ENCODE assay signal across 13 cellular contexts in genomic region chr1:116066868-116067563, GRCh38. TPM values are rescaled to one million over a fixed set of nuclear protein-coding genes. Genes with fewer than 3 reads are reported as not detected.
DNase-seq lines count a peak whose midpoint lies in the region; ATAC-seq and TF ChIP-seq lines count a peak whose summit lies in the region.
"Had no signal": no experiment of that assay in that cellular context is flagged by ENCODE, and none has a peak within 500 bp of the region (broad histone marks: within the 10 kb centered on the region; RNA-seq: fewer than 3 reads in every experiment).

No MANE protein-coding gene starts in this region.

- H3K18ac ChIP-seq in neuronal stem cell (ENCODE audit: low read length) = no peak overlapping the region

- peaks cover 17% of the 10 kb centered on the region for H3K27me3 Mint-ChIP-seq in activated naive CD8-positive, alpha-beta T cell treated with anti-CD3 and anti-CD28 coated beads, Interleukin-2, amount 50 U/mL, for 24 hours

- WGBS in neuronal stem cell (ENCODE audit: extremely low coverage in 2 of 2, insufficient read length in 2 of 2, insufficient replicate concordance in 1 of 2), 2 donors = no CpG with 5 or more reads among the region's 2 CpGs

- peaks cover 14% of the 10 kb centered on the region; the same call in 1 of the 2 replicates for H3K4me1 ChIP-seq in SJCRH30
- peaks cover 0 to 4% of the 10 kb centered on the region in 2 donors for H3K4me1 ChIP-seq in gastrocnemius medialis
- no peaks in the 10 kb centered on the region for H3K4me1 ChIP-seq in neuronal stem cell (ENCODE audit: control insufficient read depth in 2 of 2, insufficient read depth in 1 of 2, low read depth in 1 of 2, low read length in 2 of 2)
- H3K4me1 ChIP-seq in effector memory CD4-positive, alpha-beta T cell (ENCODE audit: control insufficient read depth, insufficient read depth, low read length, poor library complexity, severe bottlenecking) = no peaks in the 10 kb centered on the region

- TF ChIP-seq CTCF in fibroblast of pulmonary artery (IDR thresholded peaks at IDR 0.05; ENCODE audit: low read length, missing control alignments) (no peak), gastrocnemius medialis (IDR thresholded peaks at IDR 0.05 in 4 of 5, conservative IDR thresholded peaks at IDR 0.05 in 1 of 5) (no peak)

- H3K36me3 Mint-ChIP-seq in activated naive CD8-positive, alpha-beta T cell treated with anti-CD3 and anti-CD28 coated beads, Interleukin-2, amount 50 U/mL, for 24 hours (ENCODE audit: low read depth) = no peaks in the 10 kb centered on the region

- intact Hi-C loops in gastrocnemius medialis (cut with DNase I; ENCODE audit: low total_unique reads) = no loop called here

- no peak overlapping the region for H3K9ac ChIP-seq in neuronal stem cell (ENCODE audit: low read depth, low read length, poor library complexity)

- in situ Hi-C loops in gastrocnemius medialis (cut with MboI; ENCODE audit: low sequenced_read_pairs in 4 of 4) = no loop called here

- H3K9me3 ChIP-seq in SJCRH30 (replicated peaks) (no peaks in the 10 kb centered on the region), gastrocnemius medialis (no peaks in the 10 kb centered on the region), neuronal stem cell (replicated peaks in 1 of 2; ENCODE audit: control insufficient read depth in 2 of 2, insufficient read depth in 1 of 2, low read depth in 1 of 2, low read length in 2 of 2) (no peaks in the 10 kb centered on the region)
- no peaks in the 10 kb centered on the region for H3K9me3 ChIP-seq in effector memory CD4-positive, alpha-beta T cell (ENCODE audit: control insufficient read depth, low read length)

- H3K27me3 ChIP-seq in SJCRH30 (no peaks in the 10 kb centered on the region), gastrocnemius medialis (no peaks in the 10 kb centered on the region), neuronal stem cell (ENCODE audit: control insufficient read depth in 3 of 3, insufficient read depth in 3 of 3, low read depth in 1 of 3, low read length in 3 of 3) (no peaks in the 10 kb centered on the region)
- no peaks in the 10 kb centered on the region for H3K27me3 ChIP-seq in effector memory CD4-positive, alpha-beta T cell (replicated peaks; ENCODE audit: control insufficient read depth, insufficient read depth, low read length, poor library complexity, severe bottlenecking)

- no peak overlapping the region for H3K23ac ChIP-seq in neuronal stem cell (ENCODE audit: low read depth, low read length, poor library complexity)

- H3K79me1 ChIP-seq in neuronal stem cell (ENCODE audit: low read depth, low read length) = no peaks in the 10 kb centered on the region

- H2BK5ac ChIP-seq in neuronal stem cell (ENCODE audit: low read length) = no peak overlapping the region

- no peak overlapping the region for H2BK120ac ChIP-seq in neuronal stem cell (ENCODE audit: low read depth, low read length)

- H2BK15ac ChIP-seq in neuronal stem cell (ENCODE audit: low read length) = no peak overlapping the region

- H2AK5ac ChIP-seq in neuronal stem cell (ENCODE audit: low read depth, low read length) = no peak overlapping the region

- peak overlapping the region; percentile 15 for H3K27ac ChIP-seq in SJCRH30
- peak overlapping the region; percentile 37 to 65 (median 58) for H3K27ac ChIP-seq in gastrocnemius medialis
- H3K27ac ChIP-seq in neuronal stem cell (replicated peaks; ENCODE audit: low read length) = no peak overlapping the region
- H3K27ac ChIP-seq in effector memory CD4-positive, alpha-beta T cell (ENCODE audit: insufficient read depth, low read length, poor library complexity, severe bottlenecking) = no peak overlapping the region

- H2BK12ac ChIP-seq in neuronal stem cell (ENCODE audit: low read length) = no peak overlapping the region

- no peaks in the 10 kb centered on the region for H3K4me1 Mint-ChIP-seq in activated naive CD8-positive, alpha-beta T cell treated with anti-CD3 and anti-CD28 coated beads, Interleukin-2, amount 50 U/mL, for 24 hours
- H3K4me1 Mint-ChIP-seq: CD8-positive, alpha-beta memory T cell had no signal

- no peak overlapping the region for H3K14ac ChIP-seq in neuronal stem cell (ENCODE audit: low read length)

- H4K8ac ChIP-seq in neuronal stem cell (ENCODE audit: low read depth, low read length) = no peak overlapping the region

- H3K36me3 ChIP-seq in SJCRH30 (no peaks in the 10 kb centered on the region), gastrocnemius medialis (no peaks in the 10 kb centered on the region), neuronal stem cell (replicated peaks in 1 of 2; ENCODE audit: control insufficient read depth in 2 of 2, insufficient read depth in 2 of 2, low read length in 2 of 2) (no peaks in the 10 kb centered on the region)
- no peaks in the 10 kb centered on the region for H3K36me3 ChIP-seq in effector memory CD4-positive, alpha-beta T cell (ENCODE audit: control insufficient read depth, insufficient read depth, low read length)

- H3K27ac Mint-ChIP-seq in activated naive CD8-positive, alpha-beta T cell treated with anti-CD3 and anti-CD28 coated beads, Interleukin-2, amount 50 U/mL, for 24 hours = no peak overlapping the region
- H3K27ac Mint-ChIP-seq: CD8-positive, alpha-beta memory T cell had no signal

- no peak overlapping the region for H2AFZ ChIP-seq in neuronal stem cell (ENCODE audit: low read length)

- no peak overlapping the region for H3K4me3 ChIP-seq in SJCRH30
- H3K4me3 ChIP-seq in fibroblast of pulmonary artery (replicated peaks; ENCODE audit: low read depth, low read length) = no peak overlapping the region
- no peak overlapping the region for H3K4me3 ChIP-seq in gastrocnemius medialis
- no peak overlapping the region for H3K4me3 ChIP-seq in neuronal stem cell (ENCODE audit: low read length in 2 of 2)
- H3K4me3 ChIP-seq in effector memory CD4-positive, alpha-beta T cell (ENCODE audit: insufficient read depth, low read depth, low read length, poor library complexity, severe bottlenecking) = no peak overlapping the region

- no peak overlapping the region for H3K4me2 ChIP-seq in neuronal stem cell (ENCODE audit: insufficient read depth, low read length, poor library complexity, severe bottlenecking)

- DNase-seq in AG20443 (ENCODE audit: low spot score) = peak; percentile 62
- DNase-seq in SJCRH30 = no peak
- peak; percentile 64 for DNase-seq in fibroblast of pulmonary artery (ENCODE audit: low read depth)
- DNase-seq in gastrocnemius medialis = peak in 1 of 2 donors; percentile 15
- DNase-seq in neuronal stem cell (ENCODE audit: low spot score) = no peak
- DNase-seq in activated naive CD8-positive, alpha-beta T cell treated with anti-CD3 and anti-CD28 coated beads, Interleukin-2, amount 50 U/mL, for 24 hours = no peak
- DNase-seq in NCI-H1092 treated with DMSO at 0.1 percent for 48 hours (lab: John Stamatoyannopoulos, UW) = no peak
- DNase-seq in effector memory CD4-positive, alpha-beta T cell = no peak
- DNase-seq: CD8-positive, alpha-beta memory T cell; NCI-H1694; T1000 had no signal

- no peak for TF ChIP-seq POLR2A in gastrocnemius medialis (IDR thresholded peaks at IDR 0.05)

- no peak overlapping the region for H3K4ac ChIP-seq in neuronal stem cell (ENCODE audit: low read length)

- H3K9me3 Mint-ChIP-seq in activated naive CD8-positive, alpha-beta T cell treated with anti-CD3 and anti-CD28 coated beads, Interleukin-2, amount 50 U/mL, for 24 hours = no peaks in the 10 kb centered on the region
- H3K9me3 Mint-ChIP-seq: CD8-positive, alpha-beta memory T cell had no signal

- peak; percentile 63 to 67 for ATAC-seq in gastrocnemius medialis
- ATAC-seq in activated naive CD8-positive, alpha-beta T cell treated with anti-CD3 and anti-CD28 coated beads, Interleukin-2, amount 50 U/mL, for 24 hours = no peak

- H4K91ac ChIP-seq in neuronal stem cell (ENCODE audit: low read depth, low read length, poor library complexity) = no peak overlapping the region

- no peak overlapping the region for H3K4me3 Mint-ChIP-seq in activated naive CD8-positive, alpha-beta T cell treated with anti-CD3 and anti-CD28 coated beads, Interleukin-2, amount 50 U/mL, for 24 hours
- H3K4me3 Mint-ChIP-seq: CD8-positive, alpha-beta memory T cell had no signal

RNA-seq across cellular contexts. Expression of gene MAB21L3, which starts 44.2 kb away (rescaled TPM):
- total RNA-seq in SJCRH30 (2014; rRNA removed; shearing (Covaris generic)) = 0.71 and 0.95 TPM in 2 replicates
- total RNA-seq in gastrocnemius medialis = 1 to 10 TPM in 1 of 4 donors, under 1 TPM in 2, not detected in 1; 0.07 to 2.0 (median 0.16) TPM
- not detected for polyA plus RNA-seq in neuronal stem cell (2013, experiment 1 of 2)
- polyA plus RNA-seq in neuronal stem cell (2013, experiment 2 of 2) = not detected
- total RNA-seq: CD8-positive, alpha-beta memory T cell; glomerular endothelial cell; lung microvascular endothelial cell had no signal
- polyA plus RNA-seq: CD8-positive, alpha-beta memory T cell had no signal

Comparison
In these comparisons a context has a peak if more than half of its experiments do, and no peak if none do; other contexts are left out.
1. DNase-seq: peak in AG20443 (single experiment) and fibroblast of pulmonary artery (single experiment); none in SJCRH30 (0 of 2), neuronal stem cell (single experiment), activated naive CD8-positive, alpha-beta T cell treated with anti-CD3 and anti-CD28 coated beads, Interleukin-2, amount 50 U/mL, for 24 hours (single experiment), NCI-H1092 treated with DMSO at 0.1 percent for 48 hours (single experiment) and effector memory CD4-positive, alpha-beta T cell (0 of 3).
2. H3K27ac ChIP-seq: peak in SJCRH30 (single experiment) and gastrocnemius medialis (4 of 4); none in neuronal stem cell (single experiment) and effector memory CD4-positive, alpha-beta T cell (single experiment).